In the genomic region with DNA sequence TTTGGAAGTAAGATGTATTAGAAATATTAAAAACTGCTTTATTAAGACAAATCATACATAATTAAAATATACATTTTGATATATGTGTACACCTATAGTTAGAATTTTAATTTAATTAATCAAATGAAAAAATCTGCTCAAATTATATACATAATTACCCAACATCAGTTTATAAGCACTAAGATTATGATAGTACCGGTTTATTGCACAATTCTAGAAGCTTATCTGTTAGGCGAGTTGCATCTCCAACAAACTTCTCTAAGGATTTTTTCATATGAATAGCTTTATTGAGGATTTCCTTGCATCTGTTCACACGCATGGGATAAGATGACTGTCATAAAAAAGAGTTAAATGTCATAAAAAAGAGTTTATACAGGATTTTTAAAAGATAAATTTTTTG, we compare ENCODE assay signal across 1 cellular context.
A peak's percentile ranks its signal among the peaks of the same experiment; 100 is the strongest.
TF ChIP-seq lines count a peak whose summit lies in the region.

No MANE protein-coding gene starts in this region.

TF ChIP-seq in HepG2, 621 proteins besides CTCF, POLR2A, EP300 and RAD21:
- TF ChIP-seq CEBPB (IDR thresholded peaks at IDR 0.05; ENCODE audit: borderline replicate concordance, low read depth, low read length) (peak; percentile 49), ZNF382 (CRISPR knock-in tag; IDR thresholded peaks at IDR 0.05; ENCODE audit: borderline replicate concordance) (no peak), ZNF607 (CRISPR knock-in tag; IDR thresholded peaks at IDR 0.05; ENCODE audit: borderline replicate concordance) (no peak), ZNF432 (CRISPR knock-in tag; IDR thresholded peaks at IDR 0.05; ENCODE audit: borderline replicate concordance) (no peak), PPARG (CRISPR knock-in tag; conservative IDR thresholded peaks at IDR 0.05) (no peak), ADNP (CRISPR knock-in tag; IDR thresholded peaks at IDR 0.05) (no peak), NR2F2 (IDR thresholded peaks at IDR 0.05; ENCODE audit: borderline replicate concordance, low read depth) (no peak)
